Comparison of ENCODE assay signal across 29 cellular contexts in genomic region chr1:171296897-171297296, GRCh38. TPM values are rescaled to one million over a fixed set of nuclear protein-coding genes. Genes with fewer than 3 reads are reported as not detected.
"Had no signal": no experiment of that assay in that cellular context is flagged by ENCODE, and none has a peak within 500 bp of the region (broad histone marks: within the 10 kb centered on the region; RNA-seq: fewer than 3 reads in every experiment).

No MANE protein-coding gene starts in this region.

- H3K27me3 Mint-ChIP-seq: brain had no signal

- H3K27ac Mint-ChIP-seq: activated CD4-positive, alpha-beta memory T cell treated with anti-CD3 and anti-CD28 coated beads for 36 hours; activated CD4-positive, alpha-beta T cell treated with anti-CD3 and anti-CD28 coated beads, Interleukin-2, amount 10 ng/mL, durations not matched to agents 7 days and 5 days; activated naive CD4-positive, alpha-beta T cell treated with anti-CD3 and anti-CD28 coated beads, Interleukin-2, amount 50 U/mL, for 72 hours; activated naive CD8-positive, alpha-beta T cell treated with anti-CD3 and anti-CD28 coated beads, Interleukin-2, amount 50 U/mL, for 24 hours; brain; T-helper 1 cell treated with Interleukin-12 subunit alpha and Interleukin-12 subunit beta and Interleukin-4 antibody, amounts not matched to agents 30 μg/mL and 1 μg/mL, for 36 hours had no signal

- H3K4me1 Mint-ChIP-seq: activated CD4-positive, alpha-beta T cell treated with anti-CD3 and anti-CD28 coated beads, Interleukin-2, amount 10 ng/mL, durations not matched to agents 7 days and 5 days; activated naive CD8-positive, alpha-beta T cell treated with anti-CD3 and anti-CD28 coated beads, Interleukin-2, amount 50 U/mL, for 24 hours; brain; central memory CD8-positive, alpha-beta T cell had no signal

- ATAC-seq: activated naive CD4-positive, alpha-beta T cell treated with anti-CD3 and anti-CD28 coated beads, Interleukin-2, amount 50 U/mL, for 72 hours; activated naive CD8-positive, alpha-beta T cell treated with anti-CD3 and anti-CD28 coated beads, Interleukin-2, amount 50 U/mL, for 24 hours; activated T-cell treated with anti-CD3 and anti-CD28 coated beads, Interleukin-2, amount 50 U/mL, for 4 hours; PC-3 had no signal

- H3K4me3 Mint-ChIP-seq: activated CD4-positive, alpha-beta memory T cell treated with anti-CD3 and anti-CD28 coated beads for 36 hours; activated CD4-positive, alpha-beta T cell treated with anti-CD3 and anti-CD28 coated beads, Interleukin-2, amount 10 ng/mL, durations not matched to agents 7 days and 5 days; activated naive CD8-positive, alpha-beta T cell treated with anti-CD3 and anti-CD28 coated beads, Interleukin-2, amount 50 U/mL, for 24 hours; activated T-cell treated with anti-CD3 and anti-CD28 coated beads, Interleukin-2, amount 50 U/mL, for 4 hours; brain; central memory CD8-positive, alpha-beta T cell; T-helper 1 cell treated with Interleukin-12 subunit alpha and Interleukin-12 subunit beta and Interleukin-4 antibody, amounts not matched to agents 30 μg/mL and 1 μg/mL, for 36 hours had no signal

- DNase-seq: activated CD4-positive, alpha-beta memory T cell treated with anti-CD3 and anti-CD28 coated beads for 36 hours; activated CD4-positive, alpha-beta T cell treated with anti-CD3 and anti-CD28 coated beads, Interleukin-2, amount 10 ng/mL, durations not matched to agents 7 days and 5 days; activated CD4-positive, CD25-positive, alpha-beta regulatory T cell; activated CD8-positive, alpha-beta memory T cell treated with anti-CD3 and anti-CD28 coated beads for 24 hours; activated effector memory CD4-positive, alpha-beta T cell treated with anti-CD3 and anti-CD28 coated beads, Interleukin-2, amount 50 U/mL, for 16 hours; activated naive CD4-positive, alpha-beta T cell treated with Interleukin-2 at 50 U/mL for 16 hours; activated naive CD8-positive, alpha-beta T cell treated with anti-CD3 and anti-CD28 coated beads, Interleukin-2, amount 50 U/mL, for 24 hours; activated T-cell treated with anti-CD3 and anti-CD28 coated beads, Interleukin-2, amount 50 U/mL, for 4 hours; amniotic stem cell; MG63; NCI-H1105 treated with DMSO at 0.1 percent for 48 hours; NCI-H1436 treated with DMSO at 0.1 percent for 48 hours; NCI-H187; NCI-H2081 treated with DMSO at 0.1 percent for 48 hours; NCI-H2171; NCI-H2227 treated with DMSO at 0.1 percent for 48 hours; NCI-H446 treated with DMSO at 0.1 percent for 48 hours; NCI-H524 treated with DMSO at 0.1 percent for 48 hours; NCI-H82; NK-92 treated with Interleukin-12 subunit alpha and Interleukin-12 subunit beta, amount 100 ng/mL, for 24 hours; PC-3; SHP77 treated with DMSO at 0.1 percent for 48 hours; T-helper 9 cell had no signal

RNA-seq across cellular contexts. Expression of gene FMO1, which starts 48.6 kb away (rescaled TPM):
- total RNA-seq: activated CD4-positive, alpha-beta memory T cell treated with anti-CD3 and anti-CD28 coated beads for 36 hours; activated CD4-positive, alpha-beta T cell treated with anti-CD3 and anti-CD28 coated beads, Interleukin-2, amount 10 ng/mL, durations not matched to agents 7 days and 5 days; activated naive CD4-positive, alpha-beta T cell treated with anti-CD3 and anti-CD28 coated beads, Interleukin-2, amount 50 U/mL, for 72 hours; activated T-cell treated with anti-CD3 and anti-CD28 coated beads, Interleukin-2, amount 50 U/mL, for 4 hours; astrocyte; PC-3; SK-MEL-5 had no signal
